Comparison of ENCODE assay signal across 8 cellular contexts in genomic region chr1:150973258-150973825, GRCh38. TPM values are rescaled to one million over a fixed set of nuclear protein-coding genes. Genes with fewer than 3 reads are reported as not detected.
DNase-seq lines count a peak whose midpoint lies in the region; ATAC-seq and TF ChIP-seq lines count a peak whose summit lies in the region.

No MANE protein-coding gene starts in this region.

- peak overlapping the region; percentile 83 to 95 (median 92) for H3K4me3 ChIP-seq in fibroblast of lung (replicated peaks in 1 of 4; ENCODE audit: control extremely low read depth in 1 of 4, insufficient read depth in 1 of 4, low read depth in 3 of 4, low read length in 4 of 4)
- peak overlapping the region; percentile 86 for H3K4me3 ChIP-seq in psoas muscle

- ATAC-seq in psoas muscle (no peak), GM18517 (IDR thresholded peaks at IDR 0.05; ENCODE audit: unreplicated experiment) (no peak), HG02852 (IDR thresholded peaks at IDR 0.05; ENCODE audit: unreplicated experiment) (no peak)

- peaks cover 56% of the 10 kb centered on the region for H3K4me1 Mint-ChIP-seq in T-helper 2 cell treated with Interferon-gamma antibody and Interleukin-4, amounts not matched to agents 5 μg/mL and 100 μg/mL, for 36 hours (ENCODE audit: low read depth)
- peaks cover 66% of the 10 kb centered on the region for H3K4me1 Mint-ChIP-seq in activated CD4-positive, alpha-beta T cell treated with anti-CD3 and anti-CD28 coated beads, Interleukin-2, amount 10 ng/mL, durations not matched to agents 7 days and 5 days

- H3K4me1 ChIP-seq in fibroblast of lung (ENCODE audit: control insufficient read depth, extremely low read depth, insufficient read depth, low read length), result peaks cover 28% of the 10 kb centered on the region
- peaks cover 38% of the 10 kb centered on the region for H3K4me1 ChIP-seq in psoas muscle

- peaks cover 56% of the 10 kb centered on the region for H3K79me2 ChIP-seq in fibroblast of lung (ENCODE audit: control insufficient read depth, insufficient read depth, low read length)

- H3K27me3 ChIP-seq in fibroblast of lung (ENCODE audit: control insufficient read depth, insufficient read depth, low read length) (no peaks in the 10 kb centered on the region), psoas muscle (ENCODE audit: insufficient read depth in 3 of 3, low read length in 2 of 3) (no peaks in the 10 kb centered on the region)

- no peaks in the 10 kb centered on the region for H4K20me1 ChIP-seq in fibroblast of lung (ENCODE audit: control insufficient read depth, extremely low read depth, insufficient read depth, low read length)

- H3K9me3 Mint-ChIP-seq in T-helper 2 cell treated with Interferon-gamma antibody and Interleukin-4, amounts not matched to agents 5 μg/mL and 100 μg/mL, for 36 hours, result no peaks in the 10 kb centered on the region
- H3K9me3 Mint-ChIP-seq in activated CD4-positive, alpha-beta T cell treated with anti-CD3 and anti-CD28 coated beads, Interleukin-2, amount 10 ng/mL, durations not matched to agents 7 days and 5 days, result no peaks in the 10 kb centered on the region

- H2AFZ ChIP-seq in fibroblast of lung (ENCODE audit: low read length), result no peak overlapping the region

- peak overlapping the region; percentile 90 for H3K9ac ChIP-seq in fibroblast of lung (ENCODE audit: insufficient read depth, low read length)

- TF ChIP-seq CTCF in fibroblast of lung (conservative IDR thresholded peaks at IDR 0.05 in 1 of 2, IDR thresholded peaks at IDR 0.05 in 1 of 2; ENCODE audit: low read depth in 1 of 2, low read length in 2 of 2) (no peak), psoas muscle (IDR thresholded peaks at IDR 0.05) (no peak)

- DNase-seq in T-helper 2 cell treated with Interferon-gamma antibody and Interleukin-4, amounts not matched to agents 5 μg/mL and 100 μg/mL, for 36 hours (ENCODE audit: low spot score), result no peak
- DNase-seq in T-helper 2 cell (no peak), fibroblast of lung (ENCODE audit: low read depth in 2 of 2) (peak in 1 of 2 donors; percentile 39), psoas muscle (no peak), HPDE6-E6E7 (ENCODE audit: extremely low spot score) (no peak)
- no peak for DNase-seq in activated CD4-positive, alpha-beta T cell treated with anti-CD3 and anti-CD28 coated beads, Interleukin-2, amount 10 ng/mL, durations not matched to agents 7 days and 5 days

- H3K4me2 ChIP-seq in fibroblast of lung (ENCODE audit: extremely low read depth, insufficient read depth, low read length), result peak overlapping the region; percentile 93

- intact Hi-C loops in psoas muscle (cut with DNase I), result loop anchor here in 1 of 2 donors (5.0 kb wide), 1 partner anchor 406 kb away; no protein-coding TSS in a partner anchor

- H3K36me3 ChIP-seq in fibroblast of lung (ENCODE audit: control insufficient read depth, insufficient read depth, low read length) (peaks cover 6% of the 10 kb centered on the region), psoas muscle (ENCODE audit: insufficient read depth in 1 of 2, low read depth in 1 of 2) (peaks cover 4 to 9% of the 10 kb centered on the region in 2 donors)

- POLR2A ChIA-PET in activated CD4-positive, alpha-beta T cell treated with anti-CD3 and anti-CD28 coated beads, Interleukin-2, amount 10 ng/mL, durations not matched to agents 7 days and 5 days (lab: Charles Lee), result interaction anchor here (0.9 to 1.2 kb wide), 3 partner anchors 23 to 34 kb away, joined by 3 read pairs; partner anchors contain the start of gene MINDY1

- 16 to 25% (median 22%) methylated on average over 15 of the region's 15 CpGs for WGBS in psoas muscle, 3 donors

- peak overlapping the region; percentile 92 for H3K4me3 Mint-ChIP-seq in T-helper 2 cell treated with Interferon-gamma antibody and Interleukin-4, amounts not matched to agents 5 μg/mL and 100 μg/mL, for 36 hours
- H3K4me3 Mint-ChIP-seq in activated CD4-positive, alpha-beta T cell treated with anti-CD3 and anti-CD28 coated beads, Interleukin-2, amount 10 ng/mL, durations not matched to agents 7 days and 5 days, result peak overlapping the region; percentile 86

- CTCF ChIA-PET in activated CD4-positive, alpha-beta T cell treated with anti-CD3 and anti-CD28 coated beads, Interleukin-2, amount 10 ng/mL, durations not matched to agents 7 days and 5 days (lab: Charles Lee), result interaction anchor here (0.9 to 1.7 kb wide), 5 partner anchors 9 to 224 kb away, joined by 3 to 5 read pairs (median 3); partner anchors contain the start of gene ANXA9

- peak overlapping the region; percentile 81 for H3K27ac Mint-ChIP-seq in T-helper 2 cell treated with Interferon-gamma antibody and Interleukin-4, amounts not matched to agents 5 μg/mL and 100 μg/mL, for 36 hours
- peak overlapping the region; percentile 88 for H3K27ac Mint-ChIP-seq in activated CD4-positive, alpha-beta T cell treated with anti-CD3 and anti-CD28 coated beads, Interleukin-2, amount 10 ng/mL, durations not matched to agents 7 days and 5 days

- no peaks in the 10 kb centered on the region for H3K9me3 ChIP-seq in fibroblast of lung (ENCODE audit: control insufficient read depth, insufficient read depth, low read depth, low read length)
- no peaks in the 10 kb centered on the region for H3K9me3 ChIP-seq in psoas muscle

- no peaks in the 10 kb centered on the region for H3K27me3 Mint-ChIP-seq in T-helper 2 cell treated with Interferon-gamma antibody and Interleukin-4, amounts not matched to agents 5 μg/mL and 100 μg/mL, for 36 hours (ENCODE audit: low read depth)
- H3K27me3 Mint-ChIP-seq in activated CD4-positive, alpha-beta T cell treated with anti-CD3 and anti-CD28 coated beads, Interleukin-2, amount 10 ng/mL, durations not matched to agents 7 days and 5 days, result no peaks in the 10 kb centered on the region

- peaks cover 20% of the 10 kb centered on the region for H3K36me3 Mint-ChIP-seq in T-helper 2 cell treated with Interferon-gamma antibody and Interleukin-4, amounts not matched to agents 5 μg/mL and 100 μg/mL, for 36 hours (ENCODE audit: low read depth)
- peaks cover 21% of the 10 kb centered on the region for H3K36me3 Mint-ChIP-seq in activated CD4-positive, alpha-beta T cell treated with anti-CD3 and anti-CD28 coated beads, Interleukin-2, amount 10 ng/mL, durations not matched to agents 7 days and 5 days (ENCODE audit: low read depth)

- H3K27ac ChIP-seq in fibroblast of lung (ENCODE audit: insufficient read depth, low read length) (peak overlapping the region; percentile 86), psoas muscle (peak overlapping the region; percentile 97)

RNA-seq across cellular contexts. Expression of gene CERS2, which starts 1.3 kb away (rescaled TPM):
- 100 to 1,000 TPM; 173 to 192 TPM for total RNA-seq in activated CD4-positive, alpha-beta T cell treated with anti-CD3 and anti-CD28 coated beads, Interleukin-2, amount 10 ng/mL, durations not matched to agents 7 days and 5 days
- 138 and 190 TPM in 2 replicates for total RNA-seq in fibroblast of lung
- 201 and 254 TPM in 2 replicates for polyA plus RNA-seq in fibroblast of lung
- 132 and 153 TPM in 2 replicates for polyA plus RNA-seq in fibroblast of lung (2012)
- polyA minus RNA-seq in fibroblast of lung (ENCODE audit: low replicate concordance), result 215 and 258 TPM in 2 replicates
- 10 to 100 TPM; 42.1 to 61.0 (median 51.1) TPM for total RNA-seq in psoas muscle
- 10 to 100 TPM; 29.8 to 59.6 (median 30.5) TPM for polyA plus RNA-seq in psoas muscle

RNA-seq across cellular contexts. Expression of gene ANXA9, which starts 8.8 kb away (rescaled TPM):
- under 1 TPM in 1 of 2 experiments, not detected in 1; 0.10 TPM for total RNA-seq in activated CD4-positive, alpha-beta T cell treated with anti-CD3 and anti-CD28 coated beads, Interleukin-2, amount 10 ng/mL, durations not matched to agents 7 days and 5 days
- total RNA-seq in fibroblast of lung (under 0.01 and 0.33 TPM in 2 replicates), psoas muscle (not detected)
- polyA plus RNA-seq in fibroblast of lung (0.03 and 0.07 TPM in 2 replicates), psoas muscle (under 1 TPM; 0.07 to 0.10 (median 0.07) TPM)
- 0.53 and 0.71 TPM in 2 replicates for polyA plus RNA-seq in fibroblast of lung (2012)
- 0.75 TPM in 1 of 2 replicates, not detected in the other for polyA minus RNA-seq in fibroblast of lung (ENCODE audit: low replicate concordance)

RNA-seq across cellular contexts. Expression of gene MINDY1, which starts 33.4 kb away (rescaled TPM):
- total RNA-seq in activated CD4-positive, alpha-beta T cell treated with anti-CD3 and anti-CD28 coated beads, Interleukin-2, amount 10 ng/mL, durations not matched to agents 7 days and 5 days, result 10 to 100 TPM; 23.9 to 24.3 TPM
- total RNA-seq in fibroblast of lung (9.2 and 17.3 TPM in 2 replicates), psoas muscle (10 to 100 TPM; 13.9 to 26.0 (median 18.5) TPM)
- polyA plus RNA-seq in fibroblast of lung (10.1 and 11.7 TPM in 2 replicates), psoas muscle (10 to 100 TPM in 1 of 3 donors, 1 to 10 TPM in 2; 4.4 to 16.2 (median 9.7) TPM)
- 10.4 and 14.0 TPM in 2 replicates for polyA plus RNA-seq in fibroblast of lung (2012)
- polyA minus RNA-seq in fibroblast of lung (ENCODE audit: low replicate concordance), result 38.7 and 54.7 TPM in 2 replicates

RNA-seq across cellular contexts. Expression of gene PRUNE1, which starts 34.9 kb away (rescaled TPM):
- 10 to 100 TPM; 18.8 to 19.1 TPM for total RNA-seq in activated CD4-positive, alpha-beta T cell treated with anti-CD3 and anti-CD28 coated beads, Interleukin-2, amount 10 ng/mL, durations not matched to agents 7 days and 5 days
- total RNA-seq in fibroblast of lung (6.3 and 7.2 TPM in 2 replicates), psoas muscle (10 to 100 TPM; 17.5 to 30.2 (median 24.6) TPM)
- polyA plus RNA-seq in fibroblast of lung (11.8 and 16.6 TPM in 2 replicates), psoas muscle (10 to 100 TPM; 12.4 to 33.8 (median 15.1) TPM)
- polyA plus RNA-seq in fibroblast of lung (2012), result 5.9 and 8.2 TPM in 2 replicates
- 9.5 and 11.0 TPM in 2 replicates for polyA minus RNA-seq in fibroblast of lung (ENCODE audit: low replicate concordance)

RNA-seq across cellular contexts. Expression of gene SETDB1, which starts 47.2 kb away (rescaled TPM):
- 10 to 100 TPM; 51.1 to 58.1 TPM for total RNA-seq in activated CD4-positive, alpha-beta T cell treated with anti-CD3 and anti-CD28 coated beads, Interleukin-2, amount 10 ng/mL, durations not matched to agents 7 days and 5 days
- total RNA-seq in fibroblast of lung (26.7 and 30.7 TPM in 2 replicates), psoas muscle (10 to 100 TPM; 19.4 to 27.1 (median 20.4) TPM)
- polyA plus RNA-seq in fibroblast of lung (25.3 and 27.0 TPM in 2 replicates), psoas muscle (10 to 100 TPM; 12.8 to 14.8 (median 13.5) TPM)
- 17.4 and 20.4 TPM in 2 replicates for polyA plus RNA-seq in fibroblast of lung (2012)
- polyA minus RNA-seq in fibroblast of lung (ENCODE audit: low replicate concordance), result 23.7 and 26.6 TPM in 2 replicates
